In the genomic region with DNA sequence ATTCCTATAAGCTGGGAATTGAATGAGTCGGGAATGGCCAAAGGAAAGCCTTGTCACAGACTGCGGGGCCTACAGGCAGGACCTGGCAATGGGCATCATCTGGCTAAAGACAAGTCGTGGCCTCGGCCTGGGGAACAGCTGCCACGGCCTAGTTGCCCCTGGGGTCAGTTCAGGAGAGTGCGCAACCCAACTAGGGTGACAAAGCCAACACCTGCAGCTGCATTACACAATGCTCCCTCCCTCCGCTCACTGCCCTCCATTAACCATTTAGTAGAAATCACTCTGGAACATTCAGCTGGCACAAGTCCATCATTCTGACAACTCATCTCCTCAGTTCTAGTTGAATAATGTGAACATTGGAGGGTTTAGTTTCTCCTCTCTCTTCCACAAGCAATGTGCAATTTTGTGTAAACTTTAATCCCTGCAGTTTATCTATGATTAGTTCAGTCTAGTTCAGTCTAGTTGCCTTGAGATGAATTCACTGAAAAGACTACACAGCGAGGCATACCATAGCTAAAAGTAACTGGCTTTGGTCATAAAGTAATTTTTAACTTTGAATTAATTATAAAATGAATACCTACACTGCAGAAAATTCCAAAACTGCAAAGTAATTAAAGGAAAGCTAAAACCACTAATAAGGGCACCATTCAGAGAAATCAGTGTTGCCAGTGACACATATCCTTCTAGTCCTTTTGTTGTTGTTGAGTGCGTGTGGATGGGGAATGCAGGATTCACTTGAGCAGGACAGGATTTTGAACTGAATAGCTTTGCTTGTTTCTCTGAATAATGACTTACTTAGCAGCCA, we compare ENCODE assay signal across 2 cellular contexts.
A peak's percentile ranks its signal among the peaks of the same experiment; 100 is the strongest.
TF ChIP-seq lines count a peak whose summit lies in the region.

No MANE protein-coding gene starts in this region.

TF ChIP-seq in GM12878, 131 proteins besides CTCF, POLR2A, EP300 and RAD21:
- no peak for TF ChIP-seq FOXM1 (IDR thresholded peaks at IDR 0.05; ENCODE audit: low read depth, low read length)
- TF ChIP-seq YY1 (IDR thresholded peaks at IDR 0.05; ENCODE audit: low read depth, low read length), result no peak
- no peak for TF ChIP-seq BHLHE40 (IDR thresholded peaks at IDR 0.05; ENCODE audit: borderline replicate concordance in 1 of 2, low read depth in 2 of 2, low read length in 1 of 2)
- TF ChIP-seq TBL1XR1 (IDR thresholded peaks at IDR 0.05; ENCODE audit: low read depth, low read length), result no peak
- TF ChIP-seq ZNF207 (IDR thresholded peaks at IDR 0.05; ENCODE audit: borderline replicate concordance), result no peak
- no peak for TF ChIP-seq PAX8 (IDR thresholded peaks at IDR 0.05)
- TF ChIP-seq, protein P1, sequence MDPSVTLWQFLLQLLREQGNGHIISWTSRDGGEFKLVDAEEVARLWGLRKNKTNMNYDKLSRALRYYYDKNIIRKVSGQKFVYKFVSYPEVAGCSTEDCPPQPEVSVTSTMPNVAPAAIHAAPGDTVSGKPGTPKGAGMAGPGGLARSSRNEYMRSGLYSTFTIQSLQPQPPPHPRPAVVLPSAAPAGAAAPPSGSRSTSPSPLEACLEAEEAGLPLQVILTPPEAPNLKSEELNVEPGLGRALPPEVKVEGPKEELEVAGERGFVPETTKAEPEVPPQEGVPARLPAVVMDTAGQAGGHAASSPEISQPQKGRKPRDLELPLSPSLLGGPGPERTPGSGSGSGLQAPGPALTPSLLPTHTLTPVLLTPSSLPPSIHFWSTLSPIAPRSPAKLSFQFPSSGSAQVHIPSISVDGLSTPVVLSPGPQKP (IDR thresholded peaks at IDR 0.05; ENCODE audit: low read depth, low read length), result no peak
- TF ChIP-seq, protein P2, sequence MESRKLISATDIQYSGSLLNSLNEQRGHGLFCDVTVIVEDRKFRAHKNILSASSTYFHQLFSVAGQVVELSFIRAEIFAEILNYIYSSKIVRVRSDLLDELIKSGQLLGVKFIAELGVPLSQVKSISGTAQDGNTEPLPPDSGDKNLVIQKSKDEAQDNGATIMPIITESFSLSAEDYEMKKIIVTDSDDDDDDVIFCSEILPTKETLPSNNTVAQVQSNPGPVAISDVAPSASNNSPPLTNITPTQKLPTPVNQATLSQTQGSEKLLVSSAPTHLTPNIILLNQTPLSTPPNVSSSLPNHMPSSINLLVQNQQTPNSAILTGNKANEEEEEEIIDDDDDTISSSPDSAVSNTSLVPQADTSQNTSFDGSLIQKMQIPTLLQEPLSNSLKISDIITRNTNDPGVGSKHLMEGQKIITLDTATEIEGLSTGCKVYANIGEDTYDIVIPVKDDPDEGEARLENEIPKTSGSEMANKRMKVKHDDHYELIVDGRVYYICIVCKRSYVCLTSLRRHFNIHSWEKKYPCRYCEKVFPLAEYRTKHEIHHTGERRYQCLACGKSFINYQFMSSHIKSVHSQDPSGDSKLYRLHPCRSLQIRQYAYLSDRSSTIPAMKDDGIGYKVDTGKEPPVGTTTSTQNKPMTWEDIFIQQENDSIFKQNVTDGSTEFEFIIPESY (IDR thresholded peaks at IDR 0.05), result no peak
- no peak for TF ChIP-seq GATAD2B (conservative IDR thresholded peaks at IDR 0.05; ENCODE audit: low read depth)
- TF ChIP-seq BCL11A (IDR thresholded peaks at IDR 0.05; ENCODE audit: low read depth, low read length), result no peak
- TF ChIP-seq, protein P3, sequence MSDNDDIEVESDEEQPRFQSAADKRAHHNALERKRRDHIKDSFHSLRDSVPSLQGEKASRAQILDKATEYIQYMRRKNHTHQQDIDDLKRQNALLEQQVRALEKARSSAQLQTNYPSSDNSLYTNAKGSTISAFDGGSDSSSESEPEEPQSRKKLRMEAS (IDR thresholded peaks at IDR 0.05; ENCODE audit: low read depth, low read length), result no peak
TF ChIP-seq in GM12878: peak in this region for 0.

TF ChIP-seq in HepG2, 621 proteins besides CTCF, POLR2A, EP300 and RAD21:
- TF ChIP-seq ATF7 (IDR thresholded peaks at IDR 0.05), result no peak
- no peak for TF ChIP-seq ATF7 (CRISPR knock-in tag; IDR thresholded peaks at IDR 0.05)
- TF ChIP-seq, protein P4, sequence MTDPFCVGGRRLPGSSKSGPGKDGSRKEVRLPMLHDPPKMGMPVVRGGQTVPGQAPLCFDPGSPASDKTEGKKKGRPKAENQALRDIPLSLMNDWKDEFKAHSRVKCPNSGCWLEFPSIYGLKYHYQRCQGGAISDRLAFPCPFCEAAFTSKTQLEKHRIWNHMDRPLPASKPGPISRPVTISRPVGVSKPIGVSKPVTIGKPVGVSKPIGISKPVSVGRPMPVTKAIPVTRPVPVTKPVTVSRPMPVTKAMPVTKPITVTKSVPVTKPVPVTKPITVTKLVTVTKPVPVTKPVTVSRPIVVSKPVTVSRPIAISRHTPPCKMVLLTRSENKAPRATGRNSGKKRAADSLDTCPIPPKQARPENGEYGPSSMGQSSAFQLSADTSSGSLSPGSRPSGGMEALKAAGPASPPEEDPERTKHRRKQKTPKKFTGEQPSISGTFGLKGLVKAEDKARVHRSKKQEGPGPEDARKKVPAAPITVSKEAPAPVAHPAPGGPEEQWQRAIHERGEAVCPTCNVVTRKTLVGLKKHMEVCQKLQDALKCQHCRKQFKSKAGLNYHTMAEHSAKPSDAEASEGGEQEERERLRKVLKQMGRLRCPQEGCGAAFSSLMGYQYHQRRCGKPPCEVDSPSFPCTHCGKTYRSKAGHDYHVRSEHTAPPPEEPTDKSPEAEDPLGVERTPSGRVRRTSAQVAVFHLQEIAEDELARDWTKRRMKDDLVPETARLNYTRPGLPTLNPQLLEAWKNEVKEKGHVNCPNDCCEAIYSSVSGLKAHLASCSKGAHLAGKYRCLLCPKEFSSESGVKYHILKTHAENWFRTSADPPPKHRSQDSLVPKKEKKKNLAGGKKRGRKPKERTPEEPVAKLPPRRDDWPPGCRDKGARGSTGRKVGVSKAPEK (CRISPR knock-in tag; IDR thresholded peaks at IDR 0.05; ENCODE audit: borderline replicate concordance), result no peak
- peak; percentile 37; the same call in 1 of the 2 replicates for TF ChIP-seq TBX2 (CRISPR knock-in tag; IDR thresholded peaks at IDR 0.05; ENCODE audit: borderline replicate concordance)
- TF ChIP-seq KAT8 (CRISPR knock-in tag; IDR thresholded peaks at IDR 0.05), result no peak
- TF ChIP-seq, protein P2 (CRISPR knock-in tag; IDR thresholded peaks at IDR 0.05), result peak; percentile 83
- 0 out of 2 replicates have a peak, but pooled peaks have one; percentile 8 for TF ChIP-seq RARA (CRISPR knock-in tag; IDR thresholded peaks at IDR 0.05)
- no peak for TF ChIP-seq ZNF749 (CRISPR knock-in tag; IDR thresholded peaks at IDR 0.05; ENCODE audit: borderline replicate concordance)
- no peak for TF ChIP-seq HMG20B (CRISPR knock-in tag; conservative IDR thresholded peaks at IDR 0.05)
- peak; percentile 73 for TF ChIP-seq CEBPB (IDR thresholded peaks at IDR 0.05; ENCODE audit: borderline replicate concordance, low read depth, low read length)
- TF ChIP-seq ZNF747 (CRISPR knock-in tag; IDR thresholded peaks at IDR 0.05; ENCODE audit: borderline replicate concordance), result no peak
- TF ChIP-seq ZSCAN31 (CRISPR knock-in tag; IDR thresholded peaks at IDR 0.05; ENCODE audit: low read depth), result no peak
- no peak for TF ChIP-seq MTA3 (CRISPR knock-in tag; IDR thresholded peaks at IDR 0.05)
- TF ChIP-seq NFIB (CRISPR knock-in tag; IDR thresholded peaks at IDR 0.05; ENCODE audit: borderline replicate concordance), result no peak
- TF ChIP-seq CCAR2 (optimal IDR thresholded peaks at IDR 0.05; ENCODE audit: low read depth, low read length), result no peak
- peak; percentile 86 for TF ChIP-seq ZNF652 (CRISPR knock-in tag; IDR thresholded peaks at IDR 0.05; ENCODE audit: borderline replicate concordance, low read depth)
- no peak for TF ChIP-seq MED13 (CRISPR knock-in tag; IDR thresholded peaks at IDR 0.05)
- no peak for TF ChIP-seq ERF (CRISPR knock-in tag; IDR thresholded peaks at IDR 0.05)
- TF ChIP-seq NR2F6 (IDR thresholded peaks at IDR 0.05), result peak; percentile 17; the same call in 1 of the 2 replicates
- TF ChIP-seq NR2F6 (CRISPR knock-in tag; IDR thresholded peaks at IDR 0.05), result no peak
- no peak for TF ChIP-seq PHF8 (CRISPR knock-in tag; IDR thresholded peaks at IDR 0.05)
- TF ChIP-seq ZBTB38 (CRISPR knock-in tag; IDR thresholded peaks at IDR 0.05), result peak; percentile 77; the same call in 1 of the 2 replicates
- peak; percentile 54; the same call in 1 of the 2 replicates for TF ChIP-seq TBX3 (IDR thresholded peaks at IDR 0.05; ENCODE audit: borderline replicate concordance)
- TF ChIP-seq, protein P5, sequence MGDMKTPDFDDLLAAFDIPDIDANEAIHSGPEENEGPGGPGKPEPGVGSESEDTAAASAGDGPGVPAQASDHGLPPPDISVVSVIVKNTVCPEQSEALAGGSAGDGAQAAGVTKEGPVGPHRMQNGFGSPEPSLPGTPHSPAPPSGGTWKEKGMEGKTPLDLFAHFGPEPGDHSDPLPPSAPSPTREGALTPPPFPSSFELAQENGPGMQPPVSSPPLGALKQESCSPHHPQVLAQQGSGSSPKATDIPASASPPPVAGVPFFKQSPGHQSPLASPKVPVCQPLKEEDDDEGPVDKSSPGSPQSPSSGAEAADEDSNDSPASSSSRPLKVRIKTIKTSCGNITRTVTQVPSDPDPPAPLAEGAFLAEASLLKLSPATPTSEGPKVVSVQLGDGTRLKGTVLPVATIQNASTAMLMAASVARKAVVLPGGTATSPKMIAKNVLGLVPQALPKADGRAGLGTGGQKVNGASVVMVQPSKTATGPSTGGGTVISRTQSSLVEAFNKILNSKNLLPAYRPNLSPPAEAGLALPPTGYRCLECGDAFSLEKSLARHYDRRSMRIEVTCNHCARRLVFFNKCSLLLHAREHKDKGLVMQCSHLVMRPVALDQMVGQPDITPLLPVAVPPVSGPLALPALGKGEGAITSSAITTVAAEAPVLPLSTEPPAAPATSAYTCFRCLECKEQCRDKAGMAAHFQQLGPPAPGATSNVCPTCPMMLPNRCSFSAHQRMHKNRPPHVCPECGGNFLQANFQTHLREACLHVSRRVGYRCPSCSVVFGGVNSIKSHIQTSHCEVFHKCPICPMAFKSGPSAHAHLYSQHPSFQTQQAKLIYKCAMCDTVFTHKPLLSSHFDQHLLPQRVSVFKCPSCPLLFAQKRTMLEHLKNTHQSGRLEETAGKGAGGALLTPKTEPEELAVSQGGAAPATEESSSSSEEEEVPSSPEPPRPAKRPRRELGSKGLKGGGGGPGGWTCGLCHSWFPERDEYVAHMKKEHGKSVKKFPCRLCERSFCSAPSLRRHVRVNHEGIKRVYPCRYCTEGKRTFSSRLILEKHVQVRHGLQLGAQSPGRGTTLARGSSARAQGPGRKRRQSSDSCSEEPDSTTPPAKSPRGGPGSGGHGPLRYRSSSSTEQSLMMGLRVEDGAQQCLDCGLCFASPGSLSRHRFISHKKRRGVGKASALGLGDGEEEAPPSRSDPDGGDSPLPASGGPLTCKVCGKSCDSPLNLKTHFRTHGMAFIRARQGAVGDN (CRISPR knock-in tag; IDR thresholded peaks at IDR 0.05), result peak; percentile 49
- peak; percentile 60; the same call in 1 of the 2 replicates for TF ChIP-seq RXRA (CRISPR knock-in tag; IDR thresholded peaks at IDR 0.05)
- peak; percentile 46; the same call in 1 of the 2 replicates for TF ChIP-seq CEBPG (CRISPR knock-in tag; IDR thresholded peaks at IDR 0.05)
- TF ChIP-seq, protein P6, sequence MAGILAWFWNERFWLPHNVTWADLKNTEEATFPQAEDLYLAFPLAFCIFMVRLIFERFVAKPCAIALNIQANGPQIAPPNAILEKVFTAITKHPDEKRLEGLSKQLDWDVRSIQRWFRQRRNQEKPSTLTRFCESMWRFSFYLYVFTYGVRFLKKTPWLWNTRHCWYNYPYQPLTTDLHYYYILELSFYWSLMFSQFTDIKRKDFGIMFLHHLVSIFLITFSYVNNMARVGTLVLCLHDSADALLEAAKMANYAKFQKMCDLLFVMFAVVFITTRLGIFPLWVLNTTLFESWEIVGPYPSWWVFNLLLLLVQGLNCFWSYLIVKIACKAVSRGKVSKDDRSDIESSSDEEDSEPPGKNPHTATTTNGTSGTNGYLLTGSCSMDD (CRISPR knock-in tag; IDR thresholded peaks at IDR 0.05), result no peak
- no peak for TF ChIP-seq HMGA1 (CRISPR knock-in tag; conservative IDR thresholded peaks at IDR 0.05)
- TF ChIP-seq, protein P7, sequence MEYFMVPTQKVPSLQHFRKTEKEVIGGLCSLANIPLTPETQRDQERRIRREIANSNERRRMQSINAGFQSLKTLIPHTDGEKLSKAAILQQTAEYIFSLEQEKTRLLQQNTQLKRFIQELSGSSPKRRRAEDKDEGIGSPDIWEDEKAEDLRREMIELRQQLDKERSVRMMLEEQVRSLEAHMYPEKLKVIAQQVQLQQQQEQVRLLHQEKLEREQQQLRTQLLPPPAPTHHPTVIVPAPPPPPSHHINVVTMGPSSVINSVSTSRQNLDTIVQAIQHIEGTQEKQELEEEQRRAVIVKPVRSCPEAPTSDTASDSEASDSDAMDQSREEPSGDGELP (IDR thresholded peaks at IDR 0.05; ENCODE audit: borderline replicate concordance, low read depth), result peak; percentile 18; the same call in 1 of the 2 replicates
- TF ChIP-seq HOXA3 (CRISPR knock-in tag; IDR thresholded peaks at IDR 0.05), result peak; percentile 55; the same call in 1 of the 2 replicates
- TF ChIP-seq, protein P8, sequence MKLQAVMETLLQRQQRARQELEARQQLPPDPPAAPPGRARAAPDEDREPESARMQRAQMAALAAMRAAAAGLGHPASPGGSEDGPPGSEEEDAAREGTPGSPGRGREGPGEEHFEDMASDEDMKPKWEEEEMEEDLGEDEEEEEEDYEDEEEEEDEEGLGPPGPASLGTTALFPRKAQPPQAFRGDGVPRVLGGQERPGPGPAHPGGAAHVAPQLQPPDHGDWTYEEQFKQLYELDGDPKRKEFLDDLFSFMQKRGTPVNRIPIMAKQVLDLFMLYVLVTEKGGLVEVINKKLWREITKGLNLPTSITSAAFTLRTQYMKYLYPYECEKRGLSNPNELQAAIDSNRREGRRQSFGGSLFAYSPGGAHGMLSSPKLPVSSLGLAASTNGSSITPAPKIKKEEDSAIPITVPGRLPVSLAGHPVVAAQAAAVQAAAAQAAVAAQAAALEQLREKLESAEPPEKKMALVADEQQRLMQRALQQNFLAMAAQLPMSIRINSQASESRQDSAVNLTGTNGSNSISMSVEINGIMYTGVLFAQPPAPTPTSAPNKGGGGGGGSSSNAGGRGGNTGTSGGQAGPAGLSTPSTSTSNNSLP (IDR thresholded peaks at IDR 0.05; ENCODE audit: low read depth, low read length), result no peak
